In the genomic region with DNA sequence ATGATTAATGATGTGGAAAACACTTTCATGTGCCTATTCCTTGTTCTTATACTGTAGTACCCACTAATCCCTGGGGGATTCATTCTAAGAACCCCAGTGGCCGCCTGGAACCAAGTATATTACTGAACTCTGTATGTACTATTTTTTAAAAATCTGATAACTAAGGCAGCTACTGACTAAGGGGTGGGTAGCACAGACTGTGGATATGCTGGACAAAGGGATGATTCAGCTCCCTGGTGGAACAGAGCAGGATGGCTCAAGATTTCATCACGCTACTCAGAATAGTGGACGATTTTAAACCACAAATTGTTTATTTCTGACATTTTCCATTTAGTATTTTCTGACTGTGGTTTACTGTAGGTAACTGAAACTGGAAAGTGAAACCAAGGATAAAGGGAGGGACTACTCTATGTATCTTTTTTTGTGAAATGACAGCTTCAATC, we compare ENCODE assay signal across 11 cellular contexts. TPM values are rescaled to one million over a fixed set of nuclear protein-coding genes. Genes with fewer than 3 reads are reported as not detected.
A peak's percentile ranks its signal among the peaks of the same experiment; 100 is the strongest.
DNase-seq lines count a peak whose midpoint lies in the region; ATAC-seq and TF ChIP-seq lines count a peak whose summit lies in the region.
"Had no signal": no experiment of that assay in that cellular context is flagged by ENCODE, and none has a peak within 500 bp of the region (broad histone marks: within the 10 kb centered on the region; RNA-seq: fewer than 3 reads in every experiment).

No MANE protein-coding gene starts in this region.

- peak overlapping the region; percentile 45 for H3K4me3 Mint-ChIP-seq in T-helper 2 cell treated with Interferon-gamma antibody and Interleukin-4, amounts not matched to agents 5 μg/mL and 100 μg/mL, for 36 hours
- H3K4me3 Mint-ChIP-seq: H9 had no signal

- H3K4me3 ChIP-seq in fibroblast of villous mesenchyme (ENCODE audit: low read depth, low read length) (no peak overlapping the region), lower leg skin (ENCODE audit: low read depth, poor library complexity, severe bottlenecking) (no peak overlapping the region), ascending aorta (no peak overlapping the region)
- H3K4me3 ChIP-seq: esophagus muscularis mucosa, upper lobe of left lung had no signal

- WGBS in lower leg skin, 2 donors, result 67 to 85% methylated on average over 3 of the region's 3 CpGs

- no peaks in the 10 kb centered on the region for H3K9me3 ChIP-seq in ascending aorta
- H3K9me3 ChIP-seq: esophagus muscularis mucosa, upper lobe of left lung had no signal

- TF ChIP-seq POLR2A in lower leg skin (IDR thresholded peaks at IDR 0.05), result no peak

- H3K27me3 Mint-ChIP-seq in T-helper 2 cell treated with Interferon-gamma antibody and Interleukin-4, amounts not matched to agents 5 μg/mL and 100 μg/mL, for 36 hours (ENCODE audit: low read depth), result peaks cover 14% of the 10 kb centered on the region

- ATAC-seq in HG03354 (IDR thresholded peaks at IDR 0.05; ENCODE audit: poor library complexity, severe bottlenecking, unreplicated experiment) (peak; percentile 55), GM18861 (IDR thresholded peaks at IDR 0.05; ENCODE audit: unreplicated experiment) (no peak)

- no peaks in the 10 kb centered on the region for H3K4me1 ChIP-seq in ascending aorta

- H3K36me3 Mint-ChIP-seq in T-helper 2 cell treated with Interferon-gamma antibody and Interleukin-4, amounts not matched to agents 5 μg/mL and 100 μg/mL, for 36 hours (ENCODE audit: low read depth), result peaks cover 15% of the 10 kb centered on the region

- no peaks in the 10 kb centered on the region for H3K36me3 ChIP-seq in ascending aorta
- H3K36me3 ChIP-seq: esophagus muscularis mucosa, upper lobe of left lung had no signal

- intact Hi-C loops in lower leg skin (cut with DNase I; ENCODE audit: low total_unique reads), result no loop called here
- intact Hi-C loops in ascending aorta (cut with DNase I), result no loop called here

- DNase-seq in AG09319 (ENCODE audit: extremely low read depth, low read depth) (peak; percentile 68), fibroblast of villous mesenchyme (ENCODE audit: low read depth) (peak; percentile 95), lower leg skin (ENCODE audit: low spot score in 2 of 2) (no peak), NCI-H187 (lab: John Stamatoyannopoulos, UW) (no peak), ascending aorta (ENCODE audit: low spot score in 2 of 2) (no peak)
- peak; percentile 30 for DNase-seq in T-helper 2 cell treated with Interferon-gamma antibody and Interleukin-4, amounts not matched to agents 5 μg/mL and 100 μg/mL, for 36 hours (ENCODE audit: low spot score)
- DNase-seq: H9, upper lobe of left lung had no signal

- no peak overlapping the region for H3K27ac ChIP-seq in ascending aorta
- H3K27ac ChIP-seq: esophagus muscularis mucosa, upper lobe of left lung had no signal

- no peaks in the 10 kb centered on the region for H3K27me3 ChIP-seq in ascending aorta
- H3K27me3 ChIP-seq: esophagus muscularis mucosa, upper lobe of left lung had no signal

- H3K27ac Mint-ChIP-seq in T-helper 2 cell treated with Interferon-gamma antibody and Interleukin-4, amounts not matched to agents 5 μg/mL and 100 μg/mL, for 36 hours, result peak overlapping the region; percentile 29
- H3K27ac Mint-ChIP-seq: H9 had no signal

- peaks cover 36% of the 10 kb centered on the region for H3K4me1 Mint-ChIP-seq in T-helper 2 cell treated with Interferon-gamma antibody and Interleukin-4, amounts not matched to agents 5 μg/mL and 100 μg/mL, for 36 hours (ENCODE audit: low read depth)

- TF ChIP-seq CTCF in AG09319 (IDR thresholded peaks at IDR 0.05; ENCODE audit: low read depth, low read length) (no peak), fibroblast of villous mesenchyme (IDR thresholded peaks at IDR 0.05; ENCODE audit: insufficient read depth, low read depth, low read length) (no peak), lower leg skin (IDR thresholded peaks at IDR 0.05) (no peak), ascending aorta (IDR thresholded peaks at IDR 0.05) (no peak)

- H3K9me3 Mint-ChIP-seq in T-helper 2 cell treated with Interferon-gamma antibody and Interleukin-4, amounts not matched to agents 5 μg/mL and 100 μg/mL, for 36 hours, result peaks cover 35% of the 10 kb centered on the region

RNA-seq across cellular contexts. Expression of a gene that starts 41.8 kb away (rescaled TPM):
- total RNA-seq in fibroblast of villous mesenchyme (105 and 132 TPM in 2 replicates), lower leg skin (10 to 100 TPM; 14.0 to 42.6 (median 28.7) TPM), ascending aorta (65.5 TPM)

Comparison
In these comparisons a context has a peak if more than half of its experiments do, and no peak if none do; other contexts are left out.
1. DNase-seq: peak in AG09319 (single experiment), T-helper 2 cell treated with Interferon-gamma antibody and Interleukin-4, amounts not matched to agents 5 μg/mL and 100 μg/mL, for 36 hours (single experiment) and fibroblast of villous mesenchyme (single experiment); none in lower leg skin (0 of 2), NCI-H187 (0 of 2) and ascending aorta (0 of 2).